In the genomic region with DNA sequence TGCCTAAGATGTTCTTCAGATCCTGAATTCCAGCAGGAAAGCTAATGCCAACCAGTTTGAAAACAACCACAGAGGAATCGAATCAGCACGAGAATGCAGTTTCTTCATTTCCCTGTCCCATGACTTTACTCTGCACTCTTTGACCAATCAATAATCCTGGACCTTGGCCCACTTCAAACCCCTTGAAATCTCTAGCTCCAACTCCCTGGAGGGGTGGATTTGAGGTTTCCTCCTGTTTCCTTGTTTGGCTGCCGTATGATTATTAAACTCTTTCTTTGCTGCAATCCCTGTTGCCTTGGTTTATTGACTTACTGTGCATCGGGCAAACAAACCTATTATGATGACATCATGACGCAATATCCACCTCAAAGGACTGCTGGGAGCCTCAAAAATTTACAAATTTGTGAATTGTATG, we compare ENCODE assay signal across 1 cellular context.
TF ChIP-seq lines count a peak whose summit lies in the region.

No MANE protein-coding gene starts in this region.

TF ChIP-seq in HepG2, 621 proteins besides CTCF, POLR2A, EP300 and RAD21 (continued from another document and continues in another):
- TF ChIP-seq PAXIP1 (CRISPR knock-in tag; conservative IDR thresholded peaks at IDR 0.05), result peak; percentile 92
- TF ChIP-seq ZNF451 (CRISPR knock-in tag; IDR thresholded peaks at IDR 0.05), result no peak
- peak; percentile 56 for TF ChIP-seq TBL1XR1 (IDR thresholded peaks at IDR 0.05; ENCODE audit: borderline replicate concordance, low read length, partially characterized antibody)
- no peak for TF ChIP-seq ZNF30 (CRISPR knock-in tag; IDR thresholded peaks at IDR 0.05)
- TF ChIP-seq ZNF430 (CRISPR knock-in tag; IDR thresholded peaks at IDR 0.05), result peak; percentile 66; the same call in 1 of the 2 replicates
- no peak; the same call in 1 of the 2 replicates for TF ChIP-seq ZNF652 (CRISPR knock-in tag; IDR thresholded peaks at IDR 0.05; ENCODE audit: borderline replicate concordance, low read depth)
- TF ChIP-seq ZFY (CRISPR knock-in tag; IDR thresholded peaks at IDR 0.05), result no peak
- TF ChIP-seq CREM (IDR thresholded peaks at IDR 0.05), result peak; percentile 81
- no peak for TF ChIP-seq CREM (CRISPR knock-in tag; IDR thresholded peaks at IDR 0.05)
- TF ChIP-seq, protein P1, sequence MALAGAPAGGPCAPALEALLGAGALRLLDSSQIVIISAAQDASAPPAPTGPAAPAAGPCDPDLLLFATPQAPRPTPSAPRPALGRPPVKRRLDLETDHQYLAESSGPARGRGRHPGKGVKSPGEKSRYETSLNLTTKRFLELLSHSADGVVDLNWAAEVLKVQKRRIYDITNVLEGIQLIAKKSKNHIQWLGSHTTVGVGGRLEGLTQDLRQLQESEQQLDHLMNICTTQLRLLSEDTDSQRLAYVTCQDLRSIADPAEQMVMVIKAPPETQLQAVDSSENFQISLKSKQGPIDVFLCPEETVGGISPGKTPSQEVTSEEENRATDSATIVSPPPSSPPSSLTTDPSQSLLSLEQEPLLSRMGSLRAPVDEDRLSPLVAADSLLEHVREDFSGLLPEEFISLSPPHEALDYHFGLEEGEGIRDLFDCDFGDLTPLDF (CRISPR knock-in tag; IDR thresholded peaks at IDR 0.05), result no peak
- TF ChIP-seq ZNF576 (CRISPR knock-in tag; IDR thresholded peaks at IDR 0.05), result no peak
- TF ChIP-seq, protein P2, sequence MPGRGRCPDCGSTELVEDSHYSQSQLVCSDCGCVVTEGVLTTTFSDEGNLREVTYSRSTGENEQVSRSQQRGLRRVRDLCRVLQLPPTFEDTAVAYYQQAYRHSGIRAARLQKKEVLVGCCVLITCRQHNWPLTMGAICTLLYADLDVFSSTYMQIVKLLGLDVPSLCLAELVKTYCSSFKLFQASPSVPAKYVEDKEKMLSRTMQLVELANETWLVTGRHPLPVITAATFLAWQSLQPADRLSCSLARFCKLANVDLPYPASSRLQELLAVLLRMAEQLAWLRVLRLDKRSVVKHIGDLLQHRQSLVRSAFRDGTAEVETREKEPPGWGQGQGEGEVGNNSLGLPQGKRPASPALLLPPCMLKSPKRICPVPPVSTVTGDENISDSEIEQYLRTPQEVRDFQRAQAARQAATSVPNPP (CRISPR knock-in tag; IDR thresholded peaks at IDR 0.05), result no peak
- TF ChIP-seq, protein P3, sequence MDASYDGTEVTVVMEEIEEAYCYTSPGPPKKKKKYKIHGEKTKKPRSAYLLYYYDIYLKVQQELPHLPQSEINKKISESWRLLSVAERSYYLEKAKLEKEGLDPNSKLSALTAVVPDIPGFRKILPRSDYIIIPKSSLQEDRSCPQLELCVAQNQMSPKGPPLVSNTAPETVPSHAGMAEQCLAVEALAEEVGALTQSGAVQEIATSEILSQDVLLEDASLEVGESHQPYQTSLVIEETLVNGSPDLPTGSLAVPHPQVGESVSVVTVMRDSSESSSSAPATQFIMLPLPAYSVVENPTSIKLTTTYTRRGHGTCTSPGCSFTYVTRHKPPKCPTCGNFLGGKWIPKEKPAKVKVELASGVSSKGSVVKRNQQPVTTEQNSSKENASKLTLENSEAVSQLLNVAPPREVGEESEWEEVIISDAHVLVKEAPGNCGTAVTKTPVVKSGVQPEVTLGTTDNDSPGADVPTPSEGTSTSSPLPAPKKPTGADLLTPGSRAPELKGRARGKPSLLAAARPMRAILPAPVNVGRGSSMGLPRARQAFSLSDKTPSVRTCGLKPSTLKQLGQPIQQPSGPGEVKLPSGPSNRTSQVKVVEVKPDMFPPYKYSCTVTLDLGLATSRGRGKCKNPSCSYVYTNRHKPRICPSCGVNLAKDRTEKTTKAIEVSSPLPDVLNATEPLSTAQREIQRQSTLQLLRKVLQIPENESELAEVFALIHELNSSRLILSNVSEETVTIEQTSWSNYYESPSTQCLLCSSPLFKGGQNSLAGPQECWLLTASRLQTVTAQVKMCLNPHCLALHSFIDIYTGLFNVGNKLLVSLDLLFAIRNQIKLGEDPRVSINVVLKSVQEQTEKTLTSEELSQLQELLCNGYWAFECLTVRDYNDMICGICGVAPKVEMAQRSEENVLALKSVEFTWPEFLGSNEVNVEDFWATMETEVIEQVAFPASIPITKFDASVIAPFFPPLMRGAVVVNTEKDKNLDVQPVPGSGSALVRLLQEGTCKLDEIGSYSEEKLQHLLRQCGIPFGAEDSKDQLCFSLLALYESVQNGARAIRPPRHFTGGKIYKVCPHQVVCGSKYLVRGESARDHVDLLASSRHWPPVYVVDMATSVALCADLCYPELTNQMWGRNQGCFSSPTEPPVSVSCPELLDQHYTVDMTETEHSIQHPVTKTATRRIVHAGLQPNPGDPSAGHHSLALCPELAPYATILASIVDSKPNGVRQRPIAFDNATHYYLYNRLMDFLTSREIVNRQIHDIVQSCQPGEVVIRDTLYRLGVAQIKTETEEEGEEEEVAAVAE (CRISPR knock-in tag; IDR thresholded peaks at IDR 0.05; ENCODE audit: borderline replicate concordance), result no peak
- TF ChIP-seq KDM6A (CRISPR knock-in tag; IDR thresholded peaks at IDR 0.05; ENCODE audit: low read depth), result peak; percentile 76; the same call in 1 of the 2 replicates
- TF ChIP-seq PHF5A (CRISPR knock-in tag; IDR thresholded peaks at IDR 0.05; ENCODE audit: low read depth, unreplicated experiment), result no peak
- no peak for TF ChIP-seq SRSF4 (IDR thresholded peaks at IDR 0.05; ENCODE audit: low read depth, low read length, poor library complexity, severe bottlenecking)
- no peak for TF ChIP-seq ZNF496 (CRISPR knock-in tag; IDR thresholded peaks at IDR 0.05; ENCODE audit: insufficient replicate concordance)
- no peak for TF ChIP-seq ZNF362 (CRISPR knock-in tag; IDR thresholded peaks at IDR 0.05; ENCODE audit: borderline replicate concordance)
- TF ChIP-seq NRL (CRISPR knock-in tag; IDR thresholded peaks at IDR 0.05; ENCODE audit: borderline replicate concordance), result no peak
- TF ChIP-seq E2F2 (CRISPR knock-in tag; IDR thresholded peaks at IDR 0.05; ENCODE audit: borderline replicate concordance), result no peak
- no peak for TF ChIP-seq PAX8 (CRISPR knock-in tag; IDR thresholded peaks at IDR 0.05; ENCODE audit: borderline replicate concordance)
- TF ChIP-seq IKZF4 (CRISPR knock-in tag; IDR thresholded peaks at IDR 0.05; ENCODE audit: borderline replicate concordance, low read depth, not compliant biosample characterization), result no peak
- TF ChIP-seq SNRNP70 (IDR thresholded peaks at IDR 0.05; ENCODE audit: low read depth, low read length), result no peak
- TF ChIP-seq U2AF2 (IDR thresholded peaks at IDR 0.05; ENCODE audit: low read depth, low read length), result no peak
- no peak for TF ChIP-seq MZF1 (CRISPR knock-in tag; IDR thresholded peaks at IDR 0.05; ENCODE audit: borderline replicate concordance)
- no peak for TF ChIP-seq ZNF552 (CRISPR knock-in tag; IDR thresholded peaks at IDR 0.05; ENCODE audit: borderline replicate concordance)
- no peak for TF ChIP-seq MED8 (CRISPR knock-in tag; IDR thresholded peaks at IDR 0.05; ENCODE audit: insufficient replicate concordance)
- TF ChIP-seq ZNF816 (CRISPR knock-in tag; IDR thresholded peaks at IDR 0.05; ENCODE audit: borderline replicate concordance), result no peak; the same call in 1 of the 2 replicates
- no peak for TF ChIP-seq ZSCAN12 (CRISPR knock-in tag; IDR thresholded peaks at IDR 0.05)
- TF ChIP-seq PRMT3 (CRISPR knock-in tag; IDR thresholded peaks at IDR 0.05; ENCODE audit: borderline replicate concordance, low read depth), result no peak
- TF ChIP-seq TGIF2 (CRISPR knock-in tag; IDR thresholded peaks at IDR 0.05), result 0 out of 2 replicates have a peak, but pooled peaks have one; percentile 30
- 0 out of 2 replicates have a peak, but pooled peaks have one; percentile 47 for TF ChIP-seq FOXK1 (CRISPR knock-in tag; IDR thresholded peaks at IDR 0.05; ENCODE audit: borderline replicate concordance, low read depth)
- TF ChIP-seq ISX (CRISPR knock-in tag; conservative IDR thresholded peaks at IDR 0.05), result no peak
- TF ChIP-seq, protein P4, sequence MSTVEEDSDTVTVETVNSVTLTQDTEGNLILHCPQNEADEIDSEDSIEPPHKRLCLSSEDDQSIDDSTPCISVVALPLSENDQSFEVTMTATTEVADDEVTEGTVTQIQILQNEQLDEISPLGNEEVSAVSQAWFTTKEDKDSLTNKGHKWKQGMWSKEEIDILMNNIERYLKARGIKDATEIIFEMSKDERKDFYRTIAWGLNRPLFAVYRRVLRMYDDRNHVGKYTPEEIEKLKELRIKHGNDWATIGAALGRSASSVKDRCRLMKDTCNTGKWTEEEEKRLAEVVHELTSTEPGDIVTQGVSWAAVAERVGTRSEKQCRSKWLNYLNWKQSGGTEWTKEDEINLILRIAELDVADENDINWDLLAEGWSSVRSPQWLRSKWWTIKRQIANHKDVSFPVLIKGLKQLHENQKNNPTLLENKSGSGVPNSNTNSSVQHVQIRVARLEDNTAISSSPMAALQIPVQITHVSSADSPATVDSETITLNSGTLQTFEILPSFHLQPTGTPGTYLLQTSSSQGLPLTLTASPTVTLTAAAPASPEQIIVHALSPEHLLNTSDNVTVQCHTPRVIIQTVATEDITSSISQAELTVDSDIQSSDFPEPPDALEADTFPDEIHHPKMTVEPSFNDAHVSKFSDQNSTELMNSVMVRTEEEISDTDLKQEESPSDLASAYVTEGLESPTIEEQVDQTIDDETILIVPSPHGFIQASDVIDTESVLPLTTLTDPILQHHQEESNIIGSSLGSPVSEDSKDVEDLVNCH (CRISPR knock-in tag; IDR thresholded peaks at IDR 0.05), result no peak
- no peak for TF ChIP-seq PAF1 (CRISPR knock-in tag; IDR thresholded peaks at IDR 0.05)
- TF ChIP-seq, protein P5, sequence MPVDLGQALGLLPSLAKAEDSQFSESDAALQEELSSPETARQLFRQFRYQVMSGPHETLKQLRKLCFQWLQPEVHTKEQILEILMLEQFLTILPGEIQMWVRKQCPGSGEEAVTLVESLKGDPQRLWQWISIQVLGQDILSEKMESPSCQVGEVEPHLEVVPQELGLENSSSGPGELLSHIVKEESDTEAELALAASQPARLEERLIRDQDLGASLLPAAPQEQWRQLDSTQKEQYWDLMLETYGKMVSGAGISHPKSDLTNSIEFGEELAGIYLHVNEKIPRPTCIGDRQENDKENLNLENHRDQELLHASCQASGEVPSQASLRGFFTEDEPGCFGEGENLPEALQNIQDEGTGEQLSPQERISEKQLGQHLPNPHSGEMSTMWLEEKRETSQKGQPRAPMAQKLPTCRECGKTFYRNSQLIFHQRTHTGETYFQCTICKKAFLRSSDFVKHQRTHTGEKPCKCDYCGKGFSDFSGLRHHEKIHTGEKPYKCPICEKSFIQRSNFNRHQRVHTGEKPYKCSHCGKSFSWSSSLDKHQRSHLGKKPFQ (CRISPR knock-in tag; IDR thresholded peaks at IDR 0.05; ENCODE audit: insufficient replicate concordance), result no peak
- no peak for TF ChIP-seq ZNF7 (CRISPR knock-in tag; IDR thresholded peaks at IDR 0.05)
- no peak for TF ChIP-seq ATM (IDR thresholded peaks at IDR 0.05; ENCODE audit: borderline replicate concordance)
- TF ChIP-seq ZNF562 (CRISPR knock-in tag; IDR thresholded peaks at IDR 0.05; ENCODE audit: borderline replicate concordance), result no peak
- peak; percentile 65; the same call in 1 of the 2 replicates for TF ChIP-seq NFIC (IDR thresholded peaks at IDR 0.05; ENCODE audit: low read length)
